ENCODE assay signal across 13 cellular contexts in genomic region chr9:14924821-14925220, GRCh38. TPM values are rescaled to one million over a fixed set of nuclear protein-coding genes. Genes with fewer than 3 reads are reported as not detected.
DNase-seq lines count a peak whose midpoint lies in the region; ATAC-seq, FAIRE-seq and TF ChIP-seq lines count a peak whose summit lies in the region.
"Had no signal": no experiment of that assay in that cellular context is flagged by ENCODE, and none has a peak within 500 bp of the region (broad histone marks: within the 10 kb centered on the region; RNA-seq: fewer than 3 reads in every experiment).

No MANE protein-coding gene starts in this region.

- H3K27me3 ChIP-seq in right atrium auricular region: no peaks in the 10 kb centered on the region
- no peaks in the 10 kb centered on the region for H3K27me3 ChIP-seq in suprapubic skin

- no peak for TF ChIP-seq POLR2A in suprapubic skin (IDR thresholded peaks at IDR 0.05)

- TF ChIP-seq CTCF in brain (conservative IDR thresholded peaks at IDR 0.05): no peak
- TF ChIP-seq CTCF in right atrium auricular region (IDR thresholded peaks at IDR 0.05): no peak
- TF ChIP-seq CTCF in suprapubic skin (IDR thresholded peaks at IDR 0.05): no peak

- no peaks in the 10 kb centered on the region for H3K27me3 Mint-ChIP-seq in brain
- H3K27me3 Mint-ChIP-seq in T-helper 2 cell treated with Interferon-gamma antibody and Interleukin-4, amounts not matched to agents 5 μg/mL and 100 μg/mL, for 36 hours (ENCODE audit: low read depth): no peaks in the 10 kb centered on the region
- H3K27me3 Mint-ChIP-seq: activated naive CD8-positive, alpha-beta T cell treated with anti-CD3 and anti-CD28 coated beads, Interleukin-2, amount 50 U/mL, for 24 hours had no signal

- WGBS in suprapubic skin: 57% methylated on average over 2 of the region's 2 CpGs

- peak; percentile 44 for FAIRE-seq in GM18507 (lab: Jason Lieb, UNC)
- FAIRE-seq: TTC549 had no signal

- peak overlapping the region; percentile 60 to 81 (median 68) for H3K27ac Mint-ChIP-seq in brain
- no peak overlapping the region for H3K27ac Mint-ChIP-seq in T-helper 2 cell treated with Interferon-gamma antibody and Interleukin-4, amounts not matched to agents 5 μg/mL and 100 μg/mL, for 36 hours
- H3K27ac Mint-ChIP-seq: activated naive CD8-positive, alpha-beta T cell treated with anti-CD3 and anti-CD28 coated beads, Interleukin-2, amount 50 U/mL, for 24 hours; endodermal cell had no signal

- H3K36me3 ChIP-seq in right atrium auricular region (no peaks in the 10 kb centered on the region), suprapubic skin (no peaks in the 10 kb centered on the region)

- DNase-seq in GM18507 (ENCODE audit: extremely low spot score, insufficient read length, low read depth) (no peak), right atrium auricular region (ENCODE audit: low spot score) (no peak), suprapubic skin (ENCODE audit: low spot score in 2 of 2) (no peak), hypothalamus (lab: John Stamatoyannopoulos, UW) (no peak), pons (ENCODE audit: low spot score) (no peak)
- no peak for DNase-seq in T-helper 2 cell treated with Interferon-gamma antibody and Interleukin-4, amounts not matched to agents 5 μg/mL and 100 μg/mL, for 36 hours (ENCODE audit: low spot score)
- DNase-seq: activated naive CD8-positive, alpha-beta T cell treated with anti-CD3 and anti-CD28 coated beads, Interleukin-2, amount 50 U/mL, for 24 hours; Caco-2; endodermal cell had no signal

- H3K4me1 ChIP-seq in right atrium auricular region: no peaks in the 10 kb centered on the region
- peaks cover 6% of the 10 kb centered on the region for H3K4me1 ChIP-seq in suprapubic skin
- H3K4me1 ChIP-seq: Caco-2 had no signal

- no peaks in the 10 kb centered on the region for H3K9me3 Mint-ChIP-seq in brain
- no peaks in the 10 kb centered on the region for H3K9me3 Mint-ChIP-seq in T-helper 2 cell treated with Interferon-gamma antibody and Interleukin-4, amounts not matched to agents 5 μg/mL and 100 μg/mL, for 36 hours
- H3K9me3 Mint-ChIP-seq: activated naive CD8-positive, alpha-beta T cell treated with anti-CD3 and anti-CD28 coated beads, Interleukin-2, amount 50 U/mL, for 24 hours; endodermal cell had no signal

- no peak for ATAC-seq in HG02623 (IDR thresholded peaks at IDR 0.05; ENCODE audit: unreplicated experiment)
- ATAC-seq: activated naive CD8-positive, alpha-beta T cell treated with anti-CD3 and anti-CD28 coated beads, Interleukin-2, amount 50 U/mL, for 24 hours had no signal

- H3K4me3 ChIP-seq in right atrium auricular region (peak overlapping the region; percentile 4 to 22), suprapubic skin (peak overlapping the region; percentile 24)

- no peaks in the 10 kb centered on the region for H3K36me3 Mint-ChIP-seq in brain
- no peaks in the 10 kb centered on the region for H3K36me3 Mint-ChIP-seq in T-helper 2 cell treated with Interferon-gamma antibody and Interleukin-4, amounts not matched to agents 5 μg/mL and 100 μg/mL, for 36 hours (ENCODE audit: low read depth)

- H3K27ac ChIP-seq in right atrium auricular region: no peak overlapping the region
- no peak overlapping the region for H3K27ac ChIP-seq in suprapubic skin

- peak overlapping the region in 4 of 5 experiments; percentile 9 to 33 (median 20) for H3K4me3 Mint-ChIP-seq in brain
- no peak overlapping the region for H3K4me3 Mint-ChIP-seq in T-helper 2 cell treated with Interferon-gamma antibody and Interleukin-4, amounts not matched to agents 5 μg/mL and 100 μg/mL, for 36 hours
- H3K4me3 Mint-ChIP-seq: activated naive CD8-positive, alpha-beta T cell treated with anti-CD3 and anti-CD28 coated beads, Interleukin-2, amount 50 U/mL, for 24 hours; endodermal cell had no signal

- H3K9me3 ChIP-seq in right atrium auricular region: no peaks in the 10 kb centered on the region
- no peaks in the 10 kb centered on the region for H3K9me3 ChIP-seq in suprapubic skin
- H3K9me3 ChIP-seq: Caco-2 had no signal

- TF ChIP-seq EP300 in suprapubic skin (IDR thresholded peaks at IDR 0.05): no peak

- H3K4me1 Mint-ChIP-seq in brain: peaks cover 20% of the 10 kb centered on the region
- H3K4me1 Mint-ChIP-seq in T-helper 2 cell treated with Interferon-gamma antibody and Interleukin-4, amounts not matched to agents 5 μg/mL and 100 μg/mL, for 36 hours (ENCODE audit: low read depth): peaks cover 2% of the 10 kb centered on the region
- H3K4me1 Mint-ChIP-seq: activated naive CD8-positive, alpha-beta T cell treated with anti-CD3 and anti-CD28 coated beads, Interleukin-2, amount 50 U/mL, for 24 hours had no signal

RNA-seq across cellular contexts. Expression of gene FREM1, which starts 14.6 kb away (rescaled TPM):
- 0.61 TPM for polyA plus RNA-seq in brain (ENCODE audit: insufficient read depth, low read depth, low replicate concordance)
- total RNA-seq in right atrium auricular region (1 to 10 TPM; 2.2 to 2.4 TPM), suprapubic skin (1 to 10 TPM; 1.1 to 5.8 (median 2.1) TPM)
- total RNA-seq: NCI-H460 had no signal
